In the genomic region with DNA sequence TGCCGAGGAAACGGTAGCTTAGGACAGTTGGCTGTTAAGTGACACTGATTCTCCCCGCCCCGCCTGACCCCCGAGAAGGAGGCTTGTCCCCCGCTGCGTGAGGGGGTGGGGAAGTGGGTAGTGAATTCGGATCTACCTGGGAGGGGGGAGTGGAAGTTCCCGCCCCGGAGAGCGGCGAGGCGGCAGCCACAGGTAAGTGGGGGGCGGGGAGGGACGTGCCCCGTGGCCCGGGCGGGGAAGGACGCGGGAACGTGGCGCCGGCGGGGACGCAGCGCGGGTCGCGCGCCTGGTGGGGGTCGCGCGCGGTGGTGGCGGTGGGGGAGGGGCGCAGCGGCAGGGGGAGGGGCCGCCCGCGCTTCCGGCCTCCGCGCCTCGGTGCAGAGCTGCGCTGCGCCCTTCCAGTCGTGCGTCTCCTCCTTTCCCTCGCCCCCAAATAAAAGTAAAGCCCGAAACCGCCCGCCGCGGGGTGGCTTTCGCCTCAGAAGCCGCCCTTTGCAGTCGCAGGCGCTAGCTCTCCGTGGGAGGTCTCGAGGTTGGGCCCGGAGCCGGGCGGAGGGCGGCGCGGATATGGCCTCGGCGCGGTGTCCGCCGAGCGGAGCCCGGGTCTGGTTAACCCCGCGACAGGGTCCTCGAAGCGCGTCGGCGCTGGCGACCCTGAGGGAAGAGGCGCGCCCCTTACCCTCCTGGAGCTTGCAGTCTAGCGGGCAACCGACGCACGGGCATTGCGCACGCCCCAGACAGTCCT, we compare ENCODE assay signal across 8 cellular contexts. TPM values are rescaled to one million over a fixed set of nuclear protein-coding genes. Genes with fewer than 3 reads are reported as not detected.
DNase-seq lines count a peak whose midpoint lies in the region; ATAC-seq and TF ChIP-seq lines count a peak whose summit lies in the region.

No MANE protein-coding gene starts in this region.

- H3K27me3 ChIP-seq in BE2C, result no peaks in the 10 kb centered on the region
- H3K27me3 ChIP-seq in foreskin keratinocyte, result no peaks in the 10 kb centered on the region
- no peaks in the 10 kb centered on the region for H3K27me3 ChIP-seq in neutrophil
- H3K27me3 ChIP-seq in thoracic aorta (replicated peaks; ENCODE audit: insufficient read depth), result no peaks in the 10 kb centered on the region

- H3K27ac ChIP-seq in OCI-LY7 (ENCODE audit: low read depth, low read length, poor library complexity, severe bottlenecking), result peak overlapping the region; percentile 84
- H3K27ac ChIP-seq in foreskin keratinocyte, result peak overlapping the region; percentile 98
- H3K27ac ChIP-seq in neutrophil, result peak overlapping the region; percentile 98
- H3K27ac ChIP-seq in thoracic aorta, result peak overlapping the region; percentile 95 to 96

- ATAC-seq in GM18909 (IDR thresholded peaks at IDR 0.05; ENCODE audit: poor library complexity, unreplicated experiment) (peak; percentile 52), HG03139 (IDR thresholded peaks at IDR 0.05; ENCODE audit: unreplicated experiment) (peak; percentile 41), foreskin keratinocyte (peak; percentile 52), thoracic aorta (ENCODE audit: insufficient number of reproducible peaks, low FRiP score, low read depth) (peak; percentile 27)

- H3K4me2 ChIP-seq in OCI-LY7 (ENCODE audit: low read length), result peak overlapping the region; percentile 77

- TF ChIP-seq CTCF in BE2C (IDR thresholded peaks at IDR 0.05; ENCODE audit: low read depth, low read length) (no peak), OCI-LY7 (conservative IDR thresholded peaks at IDR 0.05; ENCODE audit: low read length) (no peak), foreskin keratinocyte (conservative IDR thresholded peaks at IDR 0.05) (no peak), neutrophil (IDR thresholded peaks at IDR 0.05) (no peak), thoracic aorta (IDR thresholded peaks at IDR 0.05) (no peak)

- H3K9me2 ChIP-seq in OCI-LY7 (ENCODE audit: insufficient read depth, low read length), result no peaks in the 10 kb centered on the region

- H3K36me3 ChIP-seq in BE2C (no peaks in the 10 kb centered on the region), OCI-LY7 (ENCODE audit: insufficient read depth, low read length) (peaks cover 26% of the 10 kb centered on the region), neutrophil (no peaks in the 10 kb centered on the region), thoracic aorta (no peaks in the 10 kb centered on the region)

- peaks cover 23% of the 10 kb centered on the region for H3K4me1 Mint-ChIP-seq in activated T-helper 2 cell treated with anti-CD3 and anti-CD28 coated beads, Interferon-gamma antibody, Interleukin-2, Interleukin-4, amounts not matched to agents 10 μg/mL and 5 μg/mL and 100 μg/mL, durations not matched to agents 14 hours and 24 hours and 36 hours (ENCODE audit: low read depth)

- no peaks in the 10 kb centered on the region for H3K27me3 Mint-ChIP-seq in activated T-helper 2 cell treated with anti-CD3 and anti-CD28 coated beads, Interferon-gamma antibody, Interleukin-2, Interleukin-4, amounts not matched to agents 10 μg/mL and 5 μg/mL and 100 μg/mL, durations not matched to agents 14 hours and 24 hours and 36 hours (ENCODE audit: low read depth)

- CTCF ChIA-PET in OCI-LY7 (lab: Charles Lee; ENCODE audit: unreplicated experiment), result interaction anchor here (0.5 to 1.4 kb wide), 6 partner anchors 222 to 1360 kb away, joined by 3 to 5 read pairs (median 4); no protein-coding TSS in a partner anchor

- H3K79me2 ChIP-seq in OCI-LY7 (ENCODE audit: insufficient read depth, low read depth, low read length), result peaks cover 62% of the 10 kb centered on the region

- H3K9me3 ChIP-seq in BE2C, result no peaks in the 10 kb centered on the region; the same call in 1 of the 2 replicates
- peaks cover 13% of the 10 kb centered on the region; the same call in 1 of the 2 replicates for H3K9me3 ChIP-seq in OCI-LY7 (ENCODE audit: low read length)
- H3K9me3 ChIP-seq in neutrophil, result no peaks in the 10 kb centered on the region
- no peaks in the 10 kb centered on the region for H3K9me3 ChIP-seq in thoracic aorta

- intact Hi-C loops in OCI-LY7 (cut with micrococcal nuclease; ENCODE audit: unreplicated experiment), result loop anchor here (2.0 to 10.0 kb wide), 5 partner anchors 161 to 581 kb away; partner anchors contain the start of genes CELA1, DAZAP2 and SLC11A2
- intact Hi-C loops in activated T-helper 2 cell treated with anti-CD3 and anti-CD28 coated beads, Interferon-gamma antibody, Interleukin-2, Interleukin-4, amounts not matched to agents 10 μg/mL and 5 μg/mL and 100 μg/mL, durations not matched to agents 14 hours and 24 hours and 36 hours (cut with micrococcal nuclease), result loop anchor here (2.0 to 10.0 kb wide), 6 partner anchors 21 to 561 kb away; partner anchors contain the start of genes BIN2, CSRNP2 and DIP2B

- DNase-seq in BE2C, result peak; percentile 73
- peak; percentile 75 for DNase-seq in OCI-LY7 (ENCODE audit: low spot score)
- DNase-seq in activated T-helper 2 cell treated with anti-CD3 and anti-CD28 coated beads, Interferon-gamma antibody, Interleukin-2, Interleukin-4, amounts not matched to agents 10 μg/mL and 5 μg/mL and 100 μg/mL, durations not matched to agents 14 hours and 24 hours and 36 hours (ENCODE audit: low spot score), result peak; percentile 71
- DNase-seq in foreskin keratinocyte, result peak; percentile 35 to 63
- DNase-seq in thoracic aorta (ENCODE audit: low spot score), result no peak

- H3K9me3 Mint-ChIP-seq in activated T-helper 2 cell treated with anti-CD3 and anti-CD28 coated beads, Interferon-gamma antibody, Interleukin-2, Interleukin-4, amounts not matched to agents 10 μg/mL and 5 μg/mL and 100 μg/mL, durations not matched to agents 14 hours and 24 hours and 36 hours, result peaks cover 4% of the 10 kb centered on the region

- H3K27ac Mint-ChIP-seq in activated T-helper 2 cell treated with anti-CD3 and anti-CD28 coated beads, Interferon-gamma antibody, Interleukin-2, Interleukin-4, amounts not matched to agents 10 μg/mL and 5 μg/mL and 100 μg/mL, durations not matched to agents 14 hours and 24 hours and 36 hours, result peak overlapping the region; percentile 97

- peak overlapping the region; percentile 58; the same call in 1 of the 2 replicates for H2AFZ ChIP-seq in OCI-LY7 (ENCODE audit: low read length)

- peaks cover 22% of the 10 kb centered on the region for H3K36me3 Mint-ChIP-seq in activated T-helper 2 cell treated with anti-CD3 and anti-CD28 coated beads, Interferon-gamma antibody, Interleukin-2, Interleukin-4, amounts not matched to agents 10 μg/mL and 5 μg/mL and 100 μg/mL, durations not matched to agents 14 hours and 24 hours and 36 hours (ENCODE audit: low read depth)

- BruUV-seq in OCI-LY7 (replicated peaks; lab: Mats Ljungman, UMichigan), result no TSS peak

- H4K20me1 ChIP-seq in OCI-LY7 (ENCODE audit: insufficient read depth, low read length), result no peaks in the 10 kb centered on the region

- peak overlapping the region; percentile 77 for H3K4me3 ChIP-seq in BE2C (ENCODE audit: low read depth, low read length)
- H3K4me3 ChIP-seq in OCI-LY7 (ENCODE audit: low read depth, low read length, poor library complexity, severe bottlenecking), result peak overlapping the region; percentile 82
- H3K4me3 ChIP-seq in neutrophil (ENCODE audit: low read depth in 1 of 2, low read length in 1 of 2), result peak overlapping the region; percentile 92 to 94
- H3K4me3 ChIP-seq in thoracic aorta, result peak overlapping the region; percentile 87

- POLR2A ChIA-PET in OCI-LY7 (lab: Charles Lee), result interaction anchor here (0.6 to 1.7 kb wide), 9 partner anchors 15 to 679 kb away, joined by 3 to 6 read pairs (median 3); partner anchors contain the start of gene SMARCD1

- H3K4me3 Mint-ChIP-seq in activated T-helper 2 cell treated with anti-CD3 and anti-CD28 coated beads, Interferon-gamma antibody, Interleukin-2, Interleukin-4, amounts not matched to agents 10 μg/mL and 5 μg/mL and 100 μg/mL, durations not matched to agents 14 hours and 24 hours and 36 hours (ENCODE audit: low read depth), result peak overlapping the region; percentile 98

- H3K4me1 ChIP-seq in BE2C (peaks cover 11% of the 10 kb centered on the region), OCI-LY7 (ENCODE audit: insufficient read depth, low read length, poor library complexity, severe bottlenecking) (peaks cover 32% of the 10 kb centered on the region), foreskin keratinocyte (peaks cover 15% of the 10 kb centered on the region), neutrophil (ENCODE audit: control insufficient read depth in 1 of 2, insufficient read depth in 1 of 2, low read depth in 1 of 2, low read length in 1 of 2) (peaks cover 35 to 43% of the 10 kb centered on the region in 2 experiments), thoracic aorta (ENCODE audit: control insufficient read depth in 1 of 2, low read depth in 2 of 2) (peaks cover 17 to 31% of the 10 kb centered on the region in 2 donors)

RNA-seq across cellular contexts. Expression of gene ATF1, which starts 0.4 kb away (rescaled TPM):
- 32.3 TPM for polyA plus RNA-seq in BE2C (2012; ENCODE audit: insufficient read depth, insufficient read length, low read depth)
- total RNA-seq in OCI-LY7 (2014; rRNA removed; shearing (Covaris generic)), result 47.4 and 83.3 TPM in 2 replicates
- 54.7 and 55.7 TPM in 2 replicates for total RNA-seq in OCI-LY7 (2022)
- 58.8 and 63.0 TPM in 2 replicates for total RNA-seq in activated T-helper 2 cell treated with anti-CD3 and anti-CD28 coated beads, Interferon-gamma antibody, Interleukin-2, Interleukin-4, amounts not matched to agents 10 μg/mL and 5 μg/mL and 100 μg/mL, durations not matched to agents 14 hours and 24 hours and 36 hours
- total RNA-seq in foreskin keratinocyte, result 20.8 and 21.4 TPM in 2 replicates
- polyA plus RNA-seq in foreskin keratinocyte, result 9.9 and 12.4 TPM in 2 replicates
- 10 to 100 TPM; 14.7 to 21.0 TPM for total RNA-seq in thoracic aorta
